ENCODE assay signal across 8 cellular contexts in the genomic region with DNA sequence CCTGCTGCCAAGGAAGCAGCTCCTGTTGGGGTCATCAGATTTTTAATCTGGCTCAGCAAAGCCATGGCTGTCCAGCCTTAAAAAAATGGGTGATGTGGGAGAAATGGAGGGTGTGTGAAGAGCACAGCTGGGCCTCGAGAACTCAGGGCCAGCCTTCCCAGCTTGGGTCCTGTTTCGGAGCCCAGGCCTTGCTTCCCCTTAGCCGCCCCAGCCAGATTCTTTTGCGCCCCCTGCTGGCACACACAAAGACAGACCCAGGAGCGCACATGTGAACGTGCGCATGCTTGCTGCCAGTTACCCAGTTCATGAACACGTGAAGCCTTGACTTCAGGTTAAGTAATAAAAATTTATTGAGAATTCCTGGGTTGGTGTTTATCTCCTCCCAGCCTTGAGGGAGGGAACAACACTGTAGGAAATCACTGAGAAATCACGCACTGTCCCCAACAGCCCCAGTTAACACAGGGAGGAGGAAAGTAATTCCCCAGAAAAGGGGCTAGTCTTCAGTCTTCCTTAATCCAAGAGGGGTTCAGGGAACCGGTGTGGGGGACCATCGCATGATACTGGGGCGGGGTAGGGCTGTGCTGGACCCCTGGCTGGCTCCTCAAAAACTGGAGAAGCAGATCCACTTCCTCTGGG. TPM values are rescaled to one million over a fixed set of nuclear protein-coding genes. Genes with fewer than 3 reads are reported as not detected.
DNase-seq lines count a peak whose midpoint lies in the region; ATAC-seq and TF ChIP-seq lines count a peak whose summit lies in the region.

No MANE protein-coding gene starts in this region.

- peak; percentile 93 for TF ChIP-seq CTCF in AG09319 (IDR thresholded peaks at IDR 0.05; ENCODE audit: low read depth, low read length)
- peak; percentile 90 for TF ChIP-seq CTCF in RWPE2 (IDR thresholded peaks at IDR 0.05; ENCODE audit: poor library complexity, severe bottlenecking)
- peak; percentile 98 for TF ChIP-seq CTCF in foreskin keratinocyte (conservative IDR thresholded peaks at IDR 0.05)
- peak; percentile 96 for TF ChIP-seq CTCF in osteoblast (IDR thresholded peaks at IDR 0.05; ENCODE audit: extremely low read depth, low read depth, low read length)
- peak; percentile 85 for TF ChIP-seq CTCF in thoracic aorta (IDR thresholded peaks at IDR 0.05)

- H3K27ac ChIP-seq in RWPE2 (ENCODE audit: poor library complexity, severe bottlenecking) = peak overlapping the region; percentile 87
- no peak overlapping the region for H3K27ac ChIP-seq in foreskin keratinocyte
- peak overlapping the region; percentile 48 for H3K27ac ChIP-seq in osteoblast (ENCODE audit: low read depth, low read length)
- peak overlapping the region; percentile 55 to 59 for H3K27ac ChIP-seq in thoracic aorta

- peak overlapping the region; percentile 95 for H3K4me3 ChIP-seq in RWPE2 (ENCODE audit: severe bottlenecking)
- H3K4me3 ChIP-seq in osteoblast (ENCODE audit: insufficient read depth, low read length) = no peak overlapping the region
- H3K4me3 ChIP-seq in thoracic aorta = no peak overlapping the region

- H3K36me3 ChIP-seq in RWPE2 (ENCODE audit: low read depth) (peaks cover 59% of the 10 kb centered on the region), osteoblast (ENCODE audit: insufficient read depth, low read length) (peaks cover 46% of the 10 kb centered on the region), thoracic aorta (peaks cover 37% of the 10 kb centered on the region)

- H3K4me1 ChIP-seq in RWPE2 (ENCODE audit: insufficient read depth, poor library complexity, severe bottlenecking) (peaks cover 29% of the 10 kb centered on the region), foreskin keratinocyte (peaks cover 15% of the 10 kb centered on the region), osteoblast (ENCODE audit: insufficient read depth, low read length) (peaks cover 26% of the 10 kb centered on the region), thoracic aorta (ENCODE audit: control insufficient read depth in 1 of 2, low read depth in 2 of 2) (peaks cover 15 to 27% of the 10 kb centered on the region in 2 donors)

- no peaks in the 10 kb centered on the region for H3K27me3 ChIP-seq in RWPE2 (ENCODE audit: insufficient read depth, poor library complexity, severe bottlenecking)
- no peaks in the 10 kb centered on the region for H3K27me3 ChIP-seq in foreskin keratinocyte
- H3K27me3 ChIP-seq in osteoblast (ENCODE audit: insufficient read depth, low read length) = no peaks in the 10 kb centered on the region
- no peaks in the 10 kb centered on the region for H3K27me3 ChIP-seq in thoracic aorta (replicated peaks; ENCODE audit: insufficient read depth)

- H3K79me2 ChIP-seq in osteoblast (ENCODE audit: insufficient read depth, low read length) = peaks cover 32% of the 10 kb centered on the region

- peaks cover 4% of the 10 kb centered on the region for H4K20me1 ChIP-seq in osteoblast (ENCODE audit: insufficient read depth, low read length)

- H3K4me2 ChIP-seq in osteoblast (ENCODE audit: insufficient read depth, low read length) = no peak overlapping the region

- H2AFZ ChIP-seq in osteoblast (ENCODE audit: low read length) = peak overlapping the region; percentile 36

- DNase-seq in AG09319 (ENCODE audit: extremely low read depth, low read depth) (peak; percentile 68), LoVo (ENCODE audit: low spot score) (peak; percentile 93), RWPE2 (ENCODE audit: low spot score) (peak; percentile 85), foreskin keratinocyte (peak in 1 of 2 donors; percentile 78), osteoblast (ENCODE audit: insufficient read length, low spot score, missing footprints) (peak; percentile 98), thoracic aorta (ENCODE audit: low spot score) (no peak)
- DNase-seq in activated effector memory CD4-positive, alpha-beta T cell treated with anti-CD3 and anti-CD28 coated beads, Interleukin-2, amount 50 U/mL, for 16 hours = peak; percentile 95

- H3K9me3 ChIP-seq in RWPE2 (ENCODE audit: severe bottlenecking) (no peaks in the 10 kb centered on the region), osteoblast (ENCODE audit: low read depth, low read length) (no peaks in the 10 kb centered on the region), thoracic aorta (no peaks in the 10 kb centered on the region)

- ATAC-seq in GM19043 (IDR thresholded peaks at IDR 0.05; ENCODE audit: low read depth, unreplicated experiment) (peak; percentile 52), RWPE2 (ENCODE audit: low read depth) (peak; percentile 54), foreskin keratinocyte (peak; percentile 54), thoracic aorta (ENCODE audit: insufficient number of reproducible peaks, low FRiP score, low read depth) (peak; percentile 40)

RNA-seq across cellular contexts. Expression of gene PHB2, which starts 5.3 kb away (rescaled TPM):
- total RNA-seq in foreskin keratinocyte (267 and 290 TPM in 2 replicates), osteoblast (161 and 168 TPM in 2 replicates), thoracic aorta (100 to 1,000 TPM; 103 to 139 TPM)
- 271 and 299 TPM in 2 replicates for polyA plus RNA-seq in foreskin keratinocyte

RNA-seq across cellular contexts. Expression of gene EMG1, which starts 5.6 kb away (rescaled TPM):
- total RNA-seq in foreskin keratinocyte = 103 and 111 TPM in 2 replicates
- polyA plus RNA-seq in foreskin keratinocyte = 115 and 133 TPM in 2 replicates
- 21.0 and 25.3 TPM in 2 replicates for total RNA-seq in osteoblast
- 10 to 100 TPM; 31.5 to 31.7 TPM for total RNA-seq in thoracic aorta

RNA-seq across cellular contexts. Expression of gene PTPN6, which starts 14.0 kb away (rescaled TPM):
- 22.5 and 23.2 TPM in 2 replicates for total RNA-seq in foreskin keratinocyte
- polyA plus RNA-seq in foreskin keratinocyte = 21.8 and 24.9 TPM in 2 replicates
- total RNA-seq in osteoblast = 0.29 and 0.36 TPM in 2 replicates
- 10 to 100 TPM; 19.0 to 24.0 TPM for total RNA-seq in thoracic aorta

RNA-seq across cellular contexts. Expression of gene C12orf57, which starts 21.3 kb away (rescaled TPM):
- 119 and 147 TPM in 2 replicates for total RNA-seq in foreskin keratinocyte
- polyA plus RNA-seq in foreskin keratinocyte = 177 and 232 TPM in 2 replicates
- total RNA-seq in osteoblast = 81.4 and 93.4 TPM in 2 replicates
- total RNA-seq in thoracic aorta = 100 to 1,000 TPM; 370 to 416 TPM

RNA-seq across cellular contexts. Expression of gene RNU7-1, which starts 21.5 kb away (rescaled TPM):
- not detected in 2 replicates for total RNA-seq in foreskin keratinocyte
- not detected in 2 replicates for polyA plus RNA-seq in foreskin keratinocyte
- not detected in 2 replicates for total RNA-seq in osteoblast
- not detected for total RNA-seq in thoracic aorta

Comparison
In these comparisons a context has a peak if more than half of its experiments do, and no peak if none do; other contexts are left out.
1. RNA of gene PTPN6, which starts 14.0 kb away (total RNA-seq): 19.0 to 24.0 TPM in thoracic aorta and 22.5 to 23.2 TPM in foreskin keratinocyte; 0.29 to 0.36 TPM in osteoblast; every median in the first group is over 10 times any median in the second.
2. Peak in every context shown above with its lines, with median percentiles within 50 percentile points of each other: CTCF ChIP-seq and ATAC-seq.